In genomic region chr3:5005367-5005766, GRCh38 we compare ENCODE assay signal across 1 cellular context.
TF ChIP-seq lines count a peak whose summit lies in the region.

No MANE protein-coding gene starts in this region.

TF ChIP-seq in GM23338, 12 proteins besides CTCF, POLR2A, EP300 and RAD21 (continued from another document):
- TF ChIP-seq ZNF462 (CRISPR knock-in tag; IDR thresholded peaks at IDR 0.05), result no peak
- no peak for TF ChIP-seq ETS1 (IDR thresholded peaks at IDR 0.05)
